Comparison of ENCODE assay signal across 1 cellular context in the genomic region with DNA sequence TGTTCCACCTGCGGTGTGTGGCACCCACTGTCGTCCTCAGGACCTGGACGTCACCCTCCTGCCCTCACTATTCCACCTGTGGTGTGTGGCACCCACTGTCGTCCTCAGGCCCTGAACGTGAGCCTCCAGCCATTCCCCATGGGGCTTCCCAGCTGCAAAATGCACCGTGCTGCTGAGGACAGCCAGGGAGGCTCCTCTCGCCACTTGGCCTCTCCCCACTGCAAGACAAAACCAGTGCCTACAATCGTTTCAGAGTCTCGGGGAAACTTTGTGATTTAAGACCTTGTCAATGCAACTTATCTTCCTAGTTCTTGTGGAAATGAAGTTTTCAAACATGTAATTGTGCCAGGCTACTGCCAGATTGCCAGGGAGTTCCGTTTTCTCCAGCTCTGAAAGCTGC.
TF ChIP-seq lines count a peak whose summit lies in the region.

No MANE protein-coding gene starts in this region.

TF ChIP-seq in H1, 55 proteins besides CTCF, POLR2A, EP300 and RAD21 (continued from another document):
- TF ChIP-seq SIRT6 (IDR thresholded peaks at IDR 0.05; ENCODE audit: low read length), result no peak
- no peak for TF ChIP-seq POU5F1 (IDR thresholded peaks at IDR 0.05; ENCODE audit: low read depth, low read length)
- no peak for TF ChIP-seq HDAC2 (IDR thresholded peaks at IDR 0.05; ENCODE audit: borderline replicate concordance in 1 of 2, low read depth in 2 of 2, low read length in 2 of 2)
- TF ChIP-seq CREB1 (IDR thresholded peaks at IDR 0.05), result no peak
